8 cellular contexts compared by ENCODE assay signal in genomic region chr2:176129013-176129796, GRCh38. TPM values are rescaled to one million over a fixed set of nuclear protein-coding genes. Genes with fewer than 3 reads are reported as not detected.
DNase-seq lines count a peak whose midpoint lies in the region.

TSS of gene HOXD8 (plus strand) at chr2:176129705. CDS start at chr2:176130367, 662 bp downstream.

- H3K4me1 ChIP-seq in mesodermal cell (ENCODE audit: control insufficient read depth, insufficient read depth, low read length, poor library complexity, severe bottlenecking) (no peaks in the 10 kb centered on the region), urinary bladder (ENCODE audit: insufficient read depth) (peaks cover 6% of the 10 kb centered on the region)

- H3K4me3 ChIP-seq in mesodermal cell (ENCODE audit: extremely low read depth, insufficient read depth, low read length, poor library complexity, severe bottlenecking) = peak within 1 kb of the TSS; percentile 30
- peak within 1 kb of the TSS; percentile 59 for H3K4me3 ChIP-seq in urinary bladder (ENCODE audit: low read depth, low read length)

- peak; percentile 80 for DNase-seq in DMS153 (lab: John Stamatoyannopoulos, UW)
- DNase-seq in DMS153 treated with DMSO at 0.1 percent for 48 hours (lab: John Stamatoyannopoulos, UW; ENCODE audit: unreplicated experiment) = no peak
- DNase-seq in NCI-H748 (lab: John Stamatoyannopoulos, UW; ENCODE audit: unreplicated experiment) = peak; percentile 98
- peak; percentile 96 for DNase-seq in dermis blood vessel endothelial cell
- DNase-seq in SKM-1 treated with dmso at 0.1 percent for 144 hours (lab: John Stamatoyannopoulos, UW; ENCODE audit: unreplicated experiment) = no peak
- no peak for DNase-seq in activated effector memory CD4-positive, alpha-beta T cell treated with anti-CD3 and anti-CD28 coated beads, Interleukin-2, amount 50 U/mL, for 16 hours

- H3K36me3 ChIP-seq in mesodermal cell (ENCODE audit: control insufficient read depth, insufficient read depth, low read length) (no peaks in the 10 kb centered on the region), urinary bladder (ENCODE audit: insufficient read depth) (no peaks in the 10 kb centered on the region)

- H3K9me3 ChIP-seq in mesodermal cell (ENCODE audit: control insufficient read depth, low read length) = no peaks in the 10 kb centered on the region

- 0 to 1% methylated on average over 43 to 54 of the region's 63 CpGs for WGBS in mesodermal cell (ENCODE audit: insufficient coverage in 2 of 2), 2 experiments
- 2% methylated on average over 63 of the region's 63 CpGs for WGBS in urinary bladder

- no peak within 1 kb of the TSS for H3K27ac ChIP-seq in mesodermal cell (ENCODE audit: low read depth, low read length, severe bottlenecking)
- H3K27ac ChIP-seq in urinary bladder (ENCODE audit: low read depth) = peak within 1 kb of the TSS; percentile 79

RNA-seq across cellular contexts. Expression of gene HOXD8, which starts in this region (rescaled TPM):
- total RNA-seq in dermis blood vessel endothelial cell (30.3 and 33.0 TPM in 2 replicates), urinary bladder (12.3 TPM)
- 2.1 TPM for polyA plus RNA-seq in mesodermal cell (2013, experiment 1 of 2)
- polyA plus RNA-seq in mesodermal cell (2013, experiment 2 of 2) = 1.0 TPM
- 7.0 TPM for polyA plus RNA-seq in urinary bladder

Comparison
In these comparisons a context has a peak if more than half of its experiments do, and no peak if none do; other contexts are left out.
1. DNase-seq: peak in DMS153 (single experiment), NCI-H748 (single experiment) and dermis blood vessel endothelial cell (single experiment); none in DMS153 treated with DMSO at 0.1 percent for 48 hours (single experiment), SKM-1 treated with dmso at 0.1 percent for 144 hours (single experiment) and activated effector memory CD4-positive, alpha-beta T cell treated with anti-CD3 and anti-CD28 coated beads, Interleukin-2, amount 50 U/mL, for 16 hours (single experiment).